In genomic region chr3:55792010-55792409, GRCh38 we compare ENCODE assay signal across 19 cellular contexts.
A peak's percentile ranks its signal among the peaks of the same experiment; 100 is the strongest.
DNase-seq lines count a peak whose midpoint lies in the region; ATAC-seq and TF ChIP-seq lines count a peak whose summit lies in the region.
"Had no signal": no experiment of that assay in that cellular context is flagged by ENCODE, and none has a peak within 500 bp of the region (broad histone marks: within the 10 kb centered on the region; RNA-seq: fewer than 3 reads in every experiment).

No MANE protein-coding gene starts in this region.

- H3K4me1 ChIP-seq in left lung (no peaks in the 10 kb centered on the region), mucosa of descending colon (ENCODE audit: low read depth) (no peaks in the 10 kb centered on the region)

- TF ChIP-seq POLR2A in NB4 (IDR thresholded peaks at IDR 0.05; ENCODE audit: extremely low read depth, insufficient read length), result no peak

- peak; percentile 40 for DNase-seq in LNCaP clone FGC (ENCODE audit: low read depth)
- peak; percentile 61 for DNase-seq in NB4 (ENCODE audit: low read depth)
- peak; percentile 38 for DNase-seq in SKM-1 (lab: John Stamatoyannopoulos, UW; ENCODE audit: unreplicated experiment)
- DNase-seq in left lung, result no peak
- DNase-seq in NCI-H1092 (lab: John Stamatoyannopoulos, UW), result no peak
- DNase-seq in mucosa of descending colon, result no peak
- no peak for DNase-seq in DMS53 treated with DMSO at 0.1 percent for 48 hours (lab: John Stamatoyannopoulos, UW; ENCODE audit: unreplicated experiment)
- DNase-seq: COR-L47, DMS 273 treated with DMSO at 0.1 percent for 48 hours, GM23248, NCI-H1105, NCI-H2081, NCI-H2171 treated with DMSO at 0.1 percent for 48 hours, NCI-H446, NCI-H69, SJCRH30, SW 1271 had no signal

- H3K4me3 ChIP-seq in LNCaP clone FGC (ENCODE audit: low read depth, low read length) (no peak overlapping the region), NB4 (ENCODE audit: low read depth, low read length) (no peak overlapping the region), left lung (no peak overlapping the region), mucosa of descending colon (no peak overlapping the region)
- H3K4me3 ChIP-seq: GM23248, K562, SJCRH30 had no signal

- no peak overlapping the region for H3K27ac ChIP-seq in left lung
- H3K27ac ChIP-seq: GM23248, SJCRH30 had no signal

- no peaks in the 10 kb centered on the region for H3K27me3 ChIP-seq in left lung
- H3K27me3 ChIP-seq: SJCRH30 had no signal

- H3K36me3 ChIP-seq in left lung, result no peaks in the 10 kb centered on the region
- no peaks in the 10 kb centered on the region for H3K36me3 ChIP-seq in mucosa of descending colon (ENCODE audit: low read depth)
- H3K36me3 ChIP-seq: SJCRH30 had no signal

- intact Hi-C loops in left lung (cut with DNase I), result no loop called here
- intact Hi-C loops in mucosa of descending colon (cut with DNase I, micrococcal nuclease), result no loop called here

- H3K9me3 ChIP-seq in left lung (no peaks in the 10 kb centered on the region), mucosa of descending colon (no peaks in the 10 kb centered on the region)

- TF ChIP-seq CTCF in LNCaP clone FGC (IDR thresholded peaks at IDR 0.05; ENCODE audit: control insufficient read depth, extremely low read depth, insufficient read depth), result no peak
- no peak for TF ChIP-seq CTCF in NB4 (IDR thresholded peaks at IDR 0.05; ENCODE audit: low read depth, low read length)
- TF ChIP-seq CTCF in left lung (IDR thresholded peaks at IDR 0.05), result no peak
- TF ChIP-seq CTCF in mucosa of descending colon (IDR thresholded peaks at IDR 0.05), result no peak

- ATAC-seq in left lung, result peak; percentile 35
- ATAC-seq in mucosa of descending colon, result no peak
- ATAC-seq: HCT116, K562 had no signal

Comparison
In these comparisons a context has a peak if more than half of its experiments do, and no peak if none do; other contexts are left out.
1. DNase-seq: peak in LNCaP clone FGC (single experiment), NB4 (single experiment) and SKM-1 (single experiment); none in left lung (0 of 2), NCI-H1092 (single experiment), mucosa of descending colon (0 of 3) and DMS53 treated with DMSO at 0.1 percent for 48 hours (single experiment).